Comparison of ENCODE assay signal across 23 cellular contexts in the genomic region with DNA sequence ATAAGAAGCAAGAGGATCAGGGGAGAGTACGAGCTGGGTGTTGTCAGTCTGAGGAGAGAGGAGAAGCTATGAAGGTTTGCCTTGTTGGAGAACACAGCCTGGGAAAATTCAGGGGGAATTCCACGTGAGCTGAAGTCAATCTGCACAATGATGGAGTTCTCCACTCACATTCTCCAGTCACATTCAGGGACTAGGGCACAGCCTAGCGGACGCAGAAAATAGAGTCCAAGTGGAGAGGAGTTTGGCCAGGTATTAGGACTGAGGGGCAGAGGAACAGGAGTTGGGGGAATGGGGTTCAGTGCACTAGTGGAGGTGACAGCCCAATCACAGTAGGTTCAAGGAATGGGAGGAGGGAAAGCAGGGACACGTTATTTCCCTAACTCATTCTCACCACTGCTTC.
A peak's percentile ranks its signal among the peaks of the same experiment; 100 is the strongest.
DNase-seq lines count a peak whose midpoint lies in the region; ATAC-seq, FAIRE-seq and TF ChIP-seq lines count a peak whose summit lies in the region.
"Had no signal": no experiment of that assay in that cellular context is flagged by ENCODE, and none has a peak within 500 bp of the region (broad histone marks: within the 10 kb centered on the region; RNA-seq: fewer than 3 reads in every experiment).

No MANE protein-coding gene starts in this region.

- no peak overlapping the region for H3K4me3 Mint-ChIP-seq in GM23338
- no peak overlapping the region for H3K4me3 Mint-ChIP-seq in activated T-cell treated with anti-CD3 and anti-CD28 coated beads, Interleukin-2, amount 50 U/mL, for 24 hours
- H3K4me3 Mint-ChIP-seq: CD4-positive, CD25-positive, alpha-beta regulatory T cell had no signal

- no peak for FAIRE-seq in GM19239 (lab: Jason Lieb, UNC)
- FAIRE-seq: GM12891 had no signal

- H3K9me2 ChIP-seq in GM23338 (ENCODE audit: insufficient read depth) (no peaks in the 10 kb centered on the region), PC-3 (replicated peaks; ENCODE audit: low read length) (no peaks in the 10 kb centered on the region)

- H3K9me3 Mint-ChIP-seq in GM23338, result no peaks in the 10 kb centered on the region
- H3K9me3 Mint-ChIP-seq in activated T-cell treated with anti-CD3 and anti-CD28 coated beads, Interleukin-2, amount 50 U/mL, for 24 hours, result no peaks in the 10 kb centered on the region

- H3K9me3 ChIP-seq in BE2C, result no peaks in the 10 kb centered on the region
- no peaks in the 10 kb centered on the region for H3K9me3 ChIP-seq in PC-3 (ENCODE audit: low read length)

- H3K79me2 ChIP-seq in GM23338 (replicated peaks; ENCODE audit: insufficient read depth) (no peaks in the 10 kb centered on the region), PC-3 (ENCODE audit: low read length) (no peaks in the 10 kb centered on the region)

- no peak overlapping the region for H3K4me3 ChIP-seq in BE2C (ENCODE audit: low read depth, low read length)
- no peak overlapping the region for H3K4me3 ChIP-seq in GM23338
- H3K4me3 ChIP-seq in PC-3 (ENCODE audit: low read length), result no peak overlapping the region
- H3K4me3 ChIP-seq in epithelial cell of proximal tubule (ENCODE audit: low read depth, low read length), result no peak overlapping the region
- no peak overlapping the region for H3K4me3 ChIP-seq in lower leg skin (ENCODE audit: low read depth, poor library complexity, severe bottlenecking)

- POLR2A ChIA-PET in PC-3 (lab: Charles Lee; ENCODE audit: unreplicated experiment), result no interaction called here

- no peak for TF ChIP-seq POLR2A in lower leg skin (IDR thresholded peaks at IDR 0.05)

- H3K27me3 Mint-ChIP-seq in GM23338 (ENCODE audit: insufficient read depth, low read depth, poor library complexity), result peaks cover 1% of the 10 kb centered on the region
- peaks cover 47% of the 10 kb centered on the region for H3K27me3 Mint-ChIP-seq in activated T-cell treated with anti-CD3 and anti-CD28 coated beads, Interleukin-2, amount 50 U/mL, for 24 hours

- in situ Hi-C loops in GM13976 (cut with MboI; ENCODE audit: low sequenced_read_pairs, unreplicated experiment), result no loop called here

- 57 to 65% methylated on average over 5 of the region's 5 CpGs for WGBS in lower leg skin, 2 donors

- H2AFZ ChIP-seq in GM23338 (no peak overlapping the region), PC-3 (ENCODE audit: low read length) (no peak overlapping the region)

- no peak overlapping the region for H3K27ac Mint-ChIP-seq in GM23338
- H3K27ac Mint-ChIP-seq in activated T-cell treated with anti-CD3 and anti-CD28 coated beads, Interleukin-2, amount 50 U/mL, for 24 hours, result no peak overlapping the region
- H3K27ac Mint-ChIP-seq: CD4-positive, CD25-positive, alpha-beta regulatory T cell had no signal

- TF ChIP-seq CTCF in BE2C (IDR thresholded peaks at IDR 0.05; ENCODE audit: low read depth, low read length), result peak; percentile 27; the same call in 1 of the 2 replicates
- TF ChIP-seq CTCF in GM23338 (conservative IDR thresholded peaks at IDR 0.05; ENCODE audit: low read depth in 2 of 2), result peak; percentile 7 to 28; a peak in 1 of 4 replicates
- TF ChIP-seq CTCF in PC-3 (conservative IDR thresholded peaks at IDR 0.05; ENCODE audit: low read depth, low read length), result 0 out of 2 replicates have a peak, but pooled peaks have one; percentile 15
- TF ChIP-seq CTCF in epithelial cell of proximal tubule (conservative IDR thresholded peaks at IDR 0.05; ENCODE audit: low read depth, low read length), result peak; percentile 41
- TF ChIP-seq CTCF in GM13976 (IDR thresholded peaks at IDR 0.05; ENCODE audit: borderline replicate concordance, control extremely low read depth, extremely low read depth, insufficient read depth, missing control alignments), result no peak
- no peak for TF ChIP-seq CTCF in lower leg skin (IDR thresholded peaks at IDR 0.05)

- ATAC-seq in GM23338 (no peak), PC-3 (no peak)

- H3K27me3 ChIP-seq in BE2C (peaks cover 9% of the 10 kb centered on the region), GM23338 (ENCODE audit: insufficient read depth) (no peaks in the 10 kb centered on the region), PC-3 (ENCODE audit: low read length) (peaks cover 31% of the 10 kb centered on the region; the same call in 1 of the 2 replicates)

- H3K4me1 ChIP-seq in BE2C (no peaks in the 10 kb centered on the region), GM23338 (ENCODE audit: insufficient read depth) (no peaks in the 10 kb centered on the region), PC-3 (ENCODE audit: insufficient read depth, low read length) (no peaks in the 10 kb centered on the region)

- H3K36me3 ChIP-seq in BE2C, result no peaks in the 10 kb centered on the region
- H3K36me3 ChIP-seq in GM23338 (ENCODE audit: insufficient read depth), result no peaks in the 10 kb centered on the region
- no peaks in the 10 kb centered on the region for H3K36me3 ChIP-seq in PC-3 (ENCODE audit: low read depth, low read length)

- H3K4me2 ChIP-seq in GM23338 (no peak overlapping the region), PC-3 (ENCODE audit: low read length) (no peak overlapping the region)

- no TSS peak for BruUV-seq in PC-3 (replicated peaks; lab: Mats Ljungman, UMichigan)

- DNase-seq in BE2C (no peak), GM23338 (ENCODE audit: low spot score) (no peak), PC-3 (no peak), epithelial cell of proximal tubule (ENCODE audit: low read depth) (no peak), GM19239 (ENCODE audit: insufficient read length, low spot score) (no peak), GM13976 (ENCODE audit: low spot score) (no peak), lower leg skin (ENCODE audit: low spot score in 2 of 2) (no peak)
- DNase-seq in activated T-cell treated with anti-CD3 and anti-CD28 coated beads, Interleukin-2, amount 50 U/mL, for 24 hours, result no peak
- DNase-seq: CD4-positive, CD25-positive, alpha-beta regulatory T cell; COR-L47; DMS 273 treated with DMSO at 0.1 percent for 48 hours; EL; HCEC 1CT; KBM-7; NCI-H1048; NCI-H1436 treated with DMSO at 0.1 percent for 48 hours; NCI-H2029; NCI-H2171; NK-92 treated with Interleukin-12 subunit alpha and Interleukin-12 subunit beta, amount 100 ng/mL, for 24 hours; SHP77; T-helper 1 cell; T-helper 9 cell had no signal

- H3K4me1 Mint-ChIP-seq in GM23338, result no peaks in the 10 kb centered on the region
- H3K4me1 Mint-ChIP-seq in activated T-cell treated with anti-CD3 and anti-CD28 coated beads, Interleukin-2, amount 50 U/mL, for 24 hours (ENCODE audit: low read depth), result no peaks in the 10 kb centered on the region
- H3K4me1 Mint-ChIP-seq: CD4-positive, CD25-positive, alpha-beta regulatory T cell had no signal

- CTCF ChIA-PET in PC-3 (lab: Charles Lee), result no interaction called here

- no peaks in the 10 kb centered on the region for H4K20me1 ChIP-seq in GM23338 (replicated peaks; ENCODE audit: insufficient read depth)
- H4K20me1 ChIP-seq in PC-3 (ENCODE audit: low read length), result no peaks in the 10 kb centered on the region

- intact Hi-C loops in PC-3 (cut with micrococcal nuclease) (no loop called here), lower leg skin (cut with DNase I; ENCODE audit: low total_unique reads) (no loop called here)

- H3K9ac ChIP-seq in PC-3 (ENCODE audit: low read length), result no peak overlapping the region

- H3F3A ChIP-seq in GM23338 (replicated peaks; ENCODE audit: low read depth) (no peaks in the 10 kb centered on the region), PC-3 (ENCODE audit: low read length, unreplicated experiment) (no peaks in the 10 kb centered on the region)

- no peaks in the 10 kb centered on the region for H3K36me3 Mint-ChIP-seq in GM23338 (ENCODE audit: low read depth)
- H3K36me3 Mint-ChIP-seq in activated T-cell treated with anti-CD3 and anti-CD28 coated beads, Interleukin-2, amount 50 U/mL, for 24 hours (ENCODE audit: low read depth), result no peaks in the 10 kb centered on the region
- H3K36me3 Mint-ChIP-seq: CD4-positive, CD25-positive, alpha-beta regulatory T cell had no signal

- no peak overlapping the region for H3K27ac ChIP-seq in GM23338 (ENCODE audit: low read depth)
- no peak overlapping the region for H3K27ac ChIP-seq in PC-3 (ENCODE audit: low read length)

Comparison
In these comparisons a context has a peak if more than half of its experiments do, and no peak if none do; other contexts are left out.
1. CTCF ChIP-seq: peak in BE2C (single experiment), GM23338 (2 of 2), PC-3 (single experiment) and epithelial cell of proximal tubule (single experiment); none in GM13976 (single experiment) and lower leg skin (0 of 3).